Comparison of ENCODE assay signal across 21 cellular contexts in genomic region chr9:27361401-27361953, GRCh38.
A peak's percentile ranks its signal among the peaks of the same experiment; 100 is the strongest.
DNase-seq lines count a peak whose midpoint lies in the region; ATAC-seq, FAIRE-seq and TF ChIP-seq lines count a peak whose summit lies in the region.
"Had no signal": no experiment of that assay in that cellular context is flagged by ENCODE, and none has a peak within 500 bp of the region (broad histone marks: within the 10 kb centered on the region; RNA-seq: fewer than 3 reads in every experiment).

No MANE protein-coding gene starts in this region.

- H2AFZ ChIP-seq in H1 (ENCODE audit: low read length): no peak overlapping the region
- H2AFZ ChIP-seq: GM23338 had no signal

- H2BK120ac ChIP-seq in H1 (replicated peaks; ENCODE audit: low read depth, low read length) (no peak overlapping the region), mesendoderm (ENCODE audit: low read depth, low read length) (no peak overlapping the region)

- H4K20me1 ChIP-seq in H1 (replicated peaks in 1 of 2; ENCODE audit: control insufficient read depth in 1 of 2, insufficient read depth in 2 of 2, low read length in 2 of 2): no peaks in the 10 kb centered on the region

- POLR2A ChIA-PET in RWPE1 (lab: Yijun Ruan, JAX; ENCODE audit: low non-redundant PET): no interaction called here
- POLR2A ChIA-PET in H1 (lab: Charles Lee; ENCODE audit: partially characterized antibody): no interaction called here

- H3K23ac ChIP-seq in H1 (ENCODE audit: insufficient read length) (no peak overlapping the region), mesendoderm (ENCODE audit: low read length) (no peak overlapping the region)

- no peak for TF ChIP-seq POLR2A in H1 (IDR thresholded peaks at IDR 0.05; ENCODE audit: control extremely low read depth in 1 of 2, low read depth in 2 of 2, low read length in 2 of 2)
- no peak for TF ChIP-seq POLR2A in stomach (IDR thresholded peaks at IDR 0.05)
- no peak for TF ChIP-seq POLR2A in suprapubic skin (IDR thresholded peaks at IDR 0.05)

- WGBS in H1 (ENCODE audit: extremely low coverage in 1 of 2, insufficient coverage in 1 of 2, insufficient read length in 1 of 2, insufficient replicate concordance in 2 of 2, low coverage in 1 of 2, low lambda C conversion rate in 2 of 2, missing lambda C conversion rate in 1 of 2), 2 experiments: 90% methylated on average over 4 of the region's 4 CpGs; no CpG with 5 or more reads in 1 of the 2 experiments
- no CpG with 5 or more reads among the region's 4 CpGs for WGBS in mesendoderm (ENCODE audit: extremely low coverage, insufficient coverage, low lambda C conversion rate)
- WGBS in stomach, 5 donors: 35 to 70% (median 51%) methylated on average over 4 of the region's 4 CpGs
- 86% methylated on average over 4 of the region's 4 CpGs for WGBS in suprapubic skin

- H3K4me1 ChIP-seq in H1 (replicated peaks in 1 of 4; ENCODE audit: control insufficient read depth in 3 of 4, insufficient read depth in 4 of 4, low read length in 3 of 4): peaks cover 0 to 9% (median 3%) of the 10 kb centered on the region in 4 experiments
- H3K4me1 ChIP-seq in mesendoderm (ENCODE audit: control insufficient read depth, low read depth, low read length): no peaks in the 10 kb centered on the region
- H3K4me1 ChIP-seq in stomach: peaks cover 9 to 59% (median 33%) of the 10 kb centered on the region in 4 donors
- H3K4me1 ChIP-seq in suprapubic skin: peaks cover 22% of the 10 kb centered on the region
- H3K4me1 ChIP-seq: A549 had no signal

- H3K27ac Mint-ChIP-seq in osteocyte (ENCODE audit: unreplicated experiment): no peak overlapping the region
- H3K27ac Mint-ChIP-seq: HFFc6 had no signal

- H3K4me3 ChIP-seq in H1 (ENCODE audit: extremely low read depth in 1 of 4, insufficient read depth in 2 of 4, low read depth in 3 of 4, low read length in 4 of 4): no peak overlapping the region
- no peak overlapping the region for H3K4me3 ChIP-seq in mesendoderm (ENCODE audit: low read length)
- no peak overlapping the region for H3K4me3 ChIP-seq in stomach
- no peak overlapping the region for H3K4me3 ChIP-seq in suprapubic skin
- H3K4me3 ChIP-seq: A549, GM23338, Peyer's patch had no signal

- H3K9me3 Mint-ChIP-seq in osteocyte (ENCODE audit: unreplicated experiment): no peaks in the 10 kb centered on the region
- H3K9me3 Mint-ChIP-seq: GM23338, HFFc6 had no signal

- peaks cover 6% of the 10 kb centered on the region for H3K27me3 Mint-ChIP-seq in osteocyte (ENCODE audit: unreplicated experiment)

- H3K4me2 ChIP-seq in H1 (ENCODE audit: insufficient read depth in 1 of 2, low read depth in 2 of 2, low read length in 2 of 2) (no peak overlapping the region), mesendoderm (ENCODE audit: low read length) (no peak overlapping the region)
- H3K4me2 ChIP-seq: A549, GM23338 had no signal

- H3K27me3 ChIP-seq in H1 (replicated peaks in 1 of 4; ENCODE audit: control insufficient read depth in 3 of 4, extremely low read depth in 1 of 4, insufficient read depth in 3 of 4, low read length in 3 of 4) (no peaks in the 10 kb centered on the region), mesendoderm (ENCODE audit: insufficient read depth, low read length, poor library complexity) (no peaks in the 10 kb centered on the region), stomach (no peaks in the 10 kb centered on the region), suprapubic skin (no peaks in the 10 kb centered on the region)
- H3K27me3 ChIP-seq: Peyer's patch had no signal

- FAIRE-seq in H1 (lab: Jason Lieb, UNC): no peak
- FAIRE-seq: A549, GM12892 had no signal

- H3K23me2 ChIP-seq in H1 (ENCODE audit: low read depth, low read length): no peaks in the 10 kb centered on the region

- ATAC-seq in HG03432 (IDR thresholded peaks at IDR 0.05; ENCODE audit: unreplicated experiment) (no peak), GM21737 (IDR thresholded peaks at IDR 0.05; ENCODE audit: unreplicated experiment) (no peak)
- ATAC-seq: A549, GM23338 had no signal

- peaks cover 8% of the 10 kb centered on the region for H3K36me3 Mint-ChIP-seq in osteocyte (ENCODE audit: unreplicated experiment)

- no peak overlapping the region for H2BK12ac ChIP-seq in H1 (ENCODE audit: low read depth, low read length)

- H3K14ac ChIP-seq in H1 (ENCODE audit: insufficient read length): no peak overlapping the region

- no peak overlapping the region for H4K91ac ChIP-seq in H1 (replicated peaks; ENCODE audit: insufficient read length, low read length)

- H3K79me2 ChIP-seq in H1 (ENCODE audit: control insufficient read depth in 1 of 2, insufficient read depth in 2 of 2, low read length in 2 of 2): no peaks in the 10 kb centered on the region
- no peaks in the 10 kb centered on the region for H3K79me2 ChIP-seq in mesendoderm (ENCODE audit: control insufficient read depth, insufficient read depth, low read length)

- no peak for TF ChIP-seq EP300 in H1 (IDR thresholded peaks at IDR 0.05; ENCODE audit: borderline replicate concordance in 1 of 2, low read depth in 2 of 2, low read length in 2 of 2)
- no peak for TF ChIP-seq EP300 in stomach (IDR thresholded peaks at IDR 0.05)
- no peak for TF ChIP-seq EP300 in suprapubic skin (IDR thresholded peaks at IDR 0.05)

- H4K8ac ChIP-seq in H1 (ENCODE audit: extremely low read depth, insufficient read depth, low read length) (no peak overlapping the region), mesendoderm (ENCODE audit: low read depth, low read length) (no peak overlapping the region)

- intact Hi-C loops in stomach (cut with DNase I; ENCODE audit: low total_unique reads): no loop called here

- H4K5ac ChIP-seq in H1 (ENCODE audit: insufficient read length, low read depth, low read length) (no peak overlapping the region), mesendoderm (ENCODE audit: low read length) (no peak overlapping the region)

- H2BK5ac ChIP-seq in H1 (ENCODE audit: low read depth, low read length): no peak overlapping the region
- H2BK5ac ChIP-seq in mesendoderm (ENCODE audit: low read length): no peak overlapping the region

- H2BK15ac ChIP-seq in H1 (ENCODE audit: low read length) (no peak overlapping the region; the same call in 1 of the 2 replicates), mesendoderm (replicated peaks; ENCODE audit: low read depth) (no peak overlapping the region)

- H3K27ac ChIP-seq in RWPE1 (peak overlapping the region; percentile 78), H1 (ENCODE audit: low read depth, low read length) (no peak overlapping the region), mesendoderm (ENCODE audit: low read depth, low read length) (no peak overlapping the region), stomach (peak overlapping the region; percentile 13 to 63 (median 42)), suprapubic skin (no peak overlapping the region)

- no peaks in the 10 kb centered on the region for H3K9me3 ChIP-seq in H1 (ENCODE audit: insufficient read depth in 2 of 2, low read depth in 1 of 2, low read length in 1 of 2)
- no peaks in the 10 kb centered on the region for H3K9me3 ChIP-seq in stomach
- H3K9me3 ChIP-seq in suprapubic skin: no peaks in the 10 kb centered on the region
- H3K9me3 ChIP-seq: A549, Peyer's patch had no signal

- peaks cover 5% of the 10 kb centered on the region for H3K79me1 ChIP-seq in H1 (ENCODE audit: low read depth, low read length)
- H3K79me1 ChIP-seq in mesendoderm (ENCODE audit: low read length): no peaks in the 10 kb centered on the region

- CTCF ChIA-PET in RWPE1 (lab: Yijun Ruan, JAX): interaction anchor here (0.5 kb wide), 1 partner anchor 34 kb away, joined by 3 read pairs; no protein-coding TSS in a partner anchor
- CTCF ChIA-PET in H1 (lab: Charles Lee; ENCODE audit: partially characterized antibody): interaction anchor here (1.3 to 1.6 kb wide), 3 partner anchors 23 to 168 kb away, joined by 3 to 4 read pairs (median 4); partner anchors contain the start of gene MOB3B

- H3K36me3 ChIP-seq in H1 (ENCODE audit: control insufficient read depth in 2 of 4, insufficient read depth in 4 of 4, low read length in 3 of 4): peaks cover 0 to 7% (median 2%) of the 10 kb centered on the region in 4 experiments; a peak in 3 of 8 replicates
- H3K36me3 ChIP-seq in mesendoderm (ENCODE audit: control insufficient read depth, insufficient read depth, low read length): no peaks in the 10 kb centered on the region
- peaks cover 0 to 12% (median 9%) of the 10 kb centered on the region in 4 donors for H3K36me3 ChIP-seq in stomach
- H3K36me3 ChIP-seq in suprapubic skin: peaks cover 11% of the 10 kb centered on the region

- H3K56ac ChIP-seq in H1 (replicated peaks; ENCODE audit: insufficient read length, low read depth, low read length): no peak overlapping the region
- H3K56ac ChIP-seq in mesendoderm (ENCODE audit: low read length): no peak overlapping the region

- no peak for TF ChIP-seq RAD21 in H1 (IDR thresholded peaks at IDR 0.05 in 1 of 2, conservative IDR thresholded peaks at IDR 0.05 in 1 of 2; ENCODE audit: low read depth in 2 of 2, low read length in 2 of 2)

- H3K9ac ChIP-seq in H1 (replicated peaks in 1 of 4; ENCODE audit: extremely low read depth in 1 of 4, low read depth in 3 of 4, low read length in 3 of 4) (no peak overlapping the region), mesendoderm (ENCODE audit: low read length) (no peak overlapping the region)

- H3K18ac ChIP-seq in H1 (ENCODE audit: extremely low read depth, low read length) (0 out of 2 replicates have a peak overlapping the region, but pooled peaks have one; percentile 10), mesendoderm (ENCODE audit: low read length) (peak overlapping the region; percentile 8)

- H2AK5ac ChIP-seq in H1 (ENCODE audit: low read depth, low read length) (peak overlapping the region; percentile 82; the same call in 1 of the 2 replicates), mesendoderm (ENCODE audit: low read length) (no peak overlapping the region)

- H3K4me3 Mint-ChIP-seq in osteocyte (ENCODE audit: unreplicated experiment): no peak overlapping the region
- H3K4me3 Mint-ChIP-seq: GM23338, HFFc6 had no signal

- H3K4me1 Mint-ChIP-seq in osteocyte (ENCODE audit: unreplicated experiment): peaks cover 22% of the 10 kb centered on the region

- TF ChIP-seq CTCF in RWPE1 (conservative IDR thresholded peaks at IDR 0.05; ENCODE audit: low read depth): no peak
- no peak for TF ChIP-seq CTCF in H1 (IDR thresholded peaks at IDR 0.05; ENCODE audit: control extremely low read depth in 1 of 3, insufficient read depth in 1 of 3, low read depth in 1 of 3, low read length in 3 of 3)
- TF ChIP-seq CTCF in stomach (IDR thresholded peaks at IDR 0.05): no peak
- no peak for TF ChIP-seq CTCF in osteocyte (IDR thresholded peaks at IDR 0.05)
- no peak for TF ChIP-seq CTCF in suprapubic skin (IDR thresholded peaks at IDR 0.05)

- H3K4ac ChIP-seq in H1 (replicated peaks; ENCODE audit: insufficient read length, low read depth, low read length) (no peak overlapping the region), mesendoderm (ENCODE audit: low read depth, low read length) (no peak overlapping the region)

- H2BK20ac ChIP-seq in H1 (ENCODE audit: low read length): no peak overlapping the region; the same call in 1 of the 2 replicates

- no peak for DNase-seq in RWPE1 (ENCODE audit: low spot score)
- no peak for DNase-seq in H1 (ENCODE audit: low read depth in 1 of 2, low spot score in 2 of 2)
- DNase-seq in mesendoderm: no peak
- DNase-seq in stomach: peak; percentile 53
- no peak for DNase-seq in osteocyte (ENCODE audit: extremely low spot score, unreplicated experiment)
- no peak for DNase-seq in suprapubic skin (ENCODE audit: low spot score in 2 of 2)
- DNase-seq: Calu3, DND-41, GDM1, HFFc6, Karpas-422, NCI-H1417 treated with DMSO at 0.1 percent for 48 hours, NCI-H2029 treated with DMSO at 0.1 percent for 48 hours, NCI-H510A, SIG-M5 had no signal

TF ChIP-seq in H1, 55 proteins besides CTCF, POLR2A, EP300 and RAD21 (continues in another document):
- no peak for TF ChIP-seq CBX5 (IDR thresholded peaks at IDR 0.05; ENCODE audit: low read depth, low read length)

Comparison
In these comparisons a context has a peak if more than half of its experiments do, and no peak if none do; other contexts are left out.
1. H3K27ac ChIP-seq: peak in RWPE1 (single experiment) and stomach (5 of 5); none in H1 (single experiment), mesendoderm (single experiment) and suprapubic skin (single experiment).